Comparison of ENCODE assay signal across 18 cellular contexts in genomic region chr2:36960773-36961172, GRCh38. TPM values are rescaled to one million over a fixed set of nuclear protein-coding genes. Genes with fewer than 3 reads are reported as not detected.
DNase-seq lines count a peak whose midpoint lies in the region; TF ChIP-seq lines count a peak whose summit lies in the region.
"Had no signal": no experiment of that assay in that cellular context is flagged by ENCODE, and none has a peak within 500 bp of the region (broad histone marks: within the 10 kb centered on the region; RNA-seq: fewer than 3 reads in every experiment).

No MANE protein-coding gene starts in this region.

- no peaks in the 10 kb centered on the region for H3K9me2 ChIP-seq in Loucy (replicated peaks; ENCODE audit: low read depth, low read length)

- H4K20me1 ChIP-seq in Loucy (ENCODE audit: insufficient read depth, low read length, poor library complexity, severe bottlenecking): peaks cover 33% of the 10 kb centered on the region

- TF ChIP-seq POLR2A in breast epithelium (IDR thresholded peaks at IDR 0.05): no peak

- H3K27me3 ChIP-seq in Loucy (ENCODE audit: insufficient read depth, low read length, poor library complexity, severe bottlenecking) (no peaks in the 10 kb centered on the region), endodermal cell (ENCODE audit: control insufficient read depth, insufficient read depth, low read length, poor library complexity, severe bottlenecking) (no peaks in the 10 kb centered on the region), breast epithelium (no peaks in the 10 kb centered on the region)

- peak overlapping the region; percentile 7 for H3K4me3 ChIP-seq in Loucy (ENCODE audit: low read length, poor library complexity, severe bottlenecking)
- no peak overlapping the region for H3K4me3 ChIP-seq in endodermal cell (ENCODE audit: low read length)
- H3K4me3 ChIP-seq in breast epithelium: no peak overlapping the region
- H3K4me3 ChIP-seq: A549, GM23248 had no signal

- H3K9ac ChIP-seq in Loucy (ENCODE audit: low read depth, low read length, poor library complexity, severe bottlenecking) (no peak overlapping the region), endodermal cell (ENCODE audit: extremely low read depth, low read length, poor library complexity, severe bottlenecking) (no peak overlapping the region)
- H3K9ac ChIP-seq: GM23248 had no signal

- no peak for DNase-seq in T-helper 2 cell treated with Interferon-gamma antibody and Interleukin-4, amounts not matched to agents 5 μg/mL and 100 μg/mL, for 36 hours (ENCODE audit: low spot score)
- DNase-seq in T-helper 2 cell (no peak), endodermal cell (no peak), NCI-H1105 (lab: John Stamatoyannopoulos, UW) (no peak), breast epithelium (ENCODE audit: low spot score in 2 of 2) (no peak)
- no peak for DNase-seq in activated CD4-positive, alpha-beta T cell treated with anti-CD3 and anti-CD28 coated beads, Interleukin-2, amount 10 ng/mL, durations not matched to agents 24 days and 14 days
- DNase-seq: AML-193; Caco-2; CD4-positive, alpha-beta T cell; DMS153; DMS79; GDM1; H7 had no signal

- intact Hi-C loops in activated CD4-positive, alpha-beta T cell treated with anti-CD3 and anti-CD28 coated beads, Interleukin-2, amount 10 ng/mL, durations not matched to agents 24 days and 14 days (cut with micrococcal nuclease): no loop called here
- intact Hi-C loops in breast epithelium (cut with DNase I; ENCODE audit: low total_unique reads): no loop called here

- H3K36me3 ChIP-seq in Loucy (ENCODE audit: insufficient read depth, low read length) (no peaks in the 10 kb centered on the region), endodermal cell (ENCODE audit: control insufficient read depth, insufficient read depth, low read length) (peaks cover 4% of the 10 kb centered on the region), breast epithelium (no peaks in the 10 kb centered on the region)

- H3K27ac Mint-ChIP-seq in T-helper 2 cell treated with Interferon-gamma antibody and Interleukin-4, amounts not matched to agents 5 μg/mL and 100 μg/mL, for 36 hours: peak overlapping the region; percentile 41
- peak overlapping the region; percentile 36 for H3K27ac Mint-ChIP-seq in endodermal cell
- H3K27ac Mint-ChIP-seq in activated CD4-positive, alpha-beta T cell treated with anti-CD3 and anti-CD28 coated beads, Interleukin-2, amount 10 ng/mL, durations not matched to agents 24 days and 14 days: no peak overlapping the region
- H3K27ac Mint-ChIP-seq: CD4-positive, alpha-beta T cell had no signal

- no peaks in the 10 kb centered on the region for H3K27me3 Mint-ChIP-seq in T-helper 2 cell treated with Interferon-gamma antibody and Interleukin-4, amounts not matched to agents 5 μg/mL and 100 μg/mL, for 36 hours (ENCODE audit: low read depth)
- H3K27me3 Mint-ChIP-seq in endodermal cell (ENCODE audit: insufficient read depth): no peaks in the 10 kb centered on the region
- no peaks in the 10 kb centered on the region for H3K27me3 Mint-ChIP-seq in activated CD4-positive, alpha-beta T cell treated with anti-CD3 and anti-CD28 coated beads, Interleukin-2, amount 10 ng/mL, durations not matched to agents 24 days and 14 days
- H3K27me3 Mint-ChIP-seq: CD4-positive, alpha-beta T cell had no signal

- TF ChIP-seq CTCF in Loucy (conservative IDR thresholded peaks at IDR 0.05; ENCODE audit: low read length) (no peak), endodermal cell (conservative IDR thresholded peaks at IDR 0.05) (no peak), breast epithelium (IDR thresholded peaks at IDR 0.05) (no peak)

- H3K4me3 Mint-ChIP-seq in T-helper 2 cell treated with Interferon-gamma antibody and Interleukin-4, amounts not matched to agents 5 μg/mL and 100 μg/mL, for 36 hours: no peak overlapping the region
- no peak overlapping the region for H3K4me3 Mint-ChIP-seq in endodermal cell
- no peak overlapping the region for H3K4me3 Mint-ChIP-seq in activated CD4-positive, alpha-beta T cell treated with anti-CD3 and anti-CD28 coated beads, Interleukin-2, amount 10 ng/mL, durations not matched to agents 24 days and 14 days
- H3K4me3 Mint-ChIP-seq: CD4-positive, alpha-beta T cell had no signal

- H3K79me2 ChIP-seq in Loucy (ENCODE audit: insufficient read depth, low read length): peaks cover 96% of the 10 kb centered on the region

- H3K4me2 ChIP-seq in Loucy (ENCODE audit: low read depth, low read length, poor library complexity, severe bottlenecking): peak overlapping the region; percentile 88
- H3K4me2 ChIP-seq: A549 had no signal

- H3F3A ChIP-seq in Loucy (ENCODE audit: low read depth): no peaks in the 10 kb centered on the region

- peaks cover 58% of the 10 kb centered on the region for H3K4me1 ChIP-seq in Loucy (ENCODE audit: insufficient read depth, low read length, poor library complexity, severe bottlenecking)
- peaks cover 5% of the 10 kb centered on the region for H3K4me1 ChIP-seq in endodermal cell (ENCODE audit: control insufficient read depth, insufficient read depth, low read length)
- peaks cover 0 to 12% of the 10 kb centered on the region in 2 donors for H3K4me1 ChIP-seq in breast epithelium

- WGBS in endodermal cell (ENCODE audit: insufficient coverage in 1 of 2, insufficient read length in 1 of 2), 2 experiments: 87 to 94% methylated on average over 3 to 5 of the region's 5 CpGs

- H3K9me3 ChIP-seq in Loucy (ENCODE audit: insufficient read depth, low read depth, low read length) (no peaks in the 10 kb centered on the region), endodermal cell (ENCODE audit: control insufficient read depth, low read length) (no peaks in the 10 kb centered on the region), breast epithelium (no peaks in the 10 kb centered on the region)
- H3K9me3 ChIP-seq: A549, Caco-2 had no signal

- peaks cover 20% of the 10 kb centered on the region for H3K36me3 Mint-ChIP-seq in T-helper 2 cell treated with Interferon-gamma antibody and Interleukin-4, amounts not matched to agents 5 μg/mL and 100 μg/mL, for 36 hours (ENCODE audit: low read depth)
- H3K36me3 Mint-ChIP-seq in endodermal cell (ENCODE audit: low read depth): peaks cover 8% of the 10 kb centered on the region
- peaks cover 14% of the 10 kb centered on the region for H3K36me3 Mint-ChIP-seq in activated CD4-positive, alpha-beta T cell treated with anti-CD3 and anti-CD28 coated beads, Interleukin-2, amount 10 ng/mL, durations not matched to agents 24 days and 14 days (ENCODE audit: low read depth)

- no peak overlapping the region for H2AFZ ChIP-seq in Loucy (ENCODE audit: low read length)
- H2AFZ ChIP-seq: GM23248 had no signal

- H3K27ac ChIP-seq in endodermal cell (ENCODE audit: low read depth, low read length) (no peak overlapping the region), breast epithelium (no peak overlapping the region)
- H3K27ac ChIP-seq: 22Rv1, A549, C4-2B, GM23248 had no signal

- H3K4me1 Mint-ChIP-seq in T-helper 2 cell treated with Interferon-gamma antibody and Interleukin-4, amounts not matched to agents 5 μg/mL and 100 μg/mL, for 36 hours (ENCODE audit: low read depth): peaks cover 49% of the 10 kb centered on the region
- peaks cover 63% of the 10 kb centered on the region for H3K4me1 Mint-ChIP-seq in endodermal cell
- peaks cover 52% of the 10 kb centered on the region for H3K4me1 Mint-ChIP-seq in activated CD4-positive, alpha-beta T cell treated with anti-CD3 and anti-CD28 coated beads, Interleukin-2, amount 10 ng/mL, durations not matched to agents 24 days and 14 days

- no peaks in the 10 kb centered on the region for H3K9me3 Mint-ChIP-seq in T-helper 2 cell treated with Interferon-gamma antibody and Interleukin-4, amounts not matched to agents 5 μg/mL and 100 μg/mL, for 36 hours
- no peaks in the 10 kb centered on the region for H3K9me3 Mint-ChIP-seq in endodermal cell
- H3K9me3 Mint-ChIP-seq in activated CD4-positive, alpha-beta T cell treated with anti-CD3 and anti-CD28 coated beads, Interleukin-2, amount 10 ng/mL, durations not matched to agents 24 days and 14 days: no peaks in the 10 kb centered on the region
- H3K9me3 Mint-ChIP-seq: CD4-positive, alpha-beta T cell had no signal

RNA-seq across cellular contexts. Expression of gene STRN, which starts 5.6 kb away (rescaled TPM):
- total RNA-seq in endodermal cell (10 to 100 TPM; 44.0 to 50.6 TPM), breast epithelium (10 to 100 TPM; 27.2 to 35.1 (median 32.5) TPM)
- 17.1 TPM for polyA plus RNA-seq in endodermal cell (2013, experiment 1 of 2)
- polyA plus RNA-seq in endodermal cell (2013, experiment 2 of 2): 16.8 TPM
- total RNA-seq in activated CD4-positive, alpha-beta T cell treated with anti-CD3 and anti-CD28 coated beads, Interleukin-2, amount 10 ng/mL, durations not matched to agents 24 days and 14 days: 27.0 and 28.0 TPM in 2 replicates
